8 cellular contexts compared by ENCODE assay signal in the genomic region with DNA sequence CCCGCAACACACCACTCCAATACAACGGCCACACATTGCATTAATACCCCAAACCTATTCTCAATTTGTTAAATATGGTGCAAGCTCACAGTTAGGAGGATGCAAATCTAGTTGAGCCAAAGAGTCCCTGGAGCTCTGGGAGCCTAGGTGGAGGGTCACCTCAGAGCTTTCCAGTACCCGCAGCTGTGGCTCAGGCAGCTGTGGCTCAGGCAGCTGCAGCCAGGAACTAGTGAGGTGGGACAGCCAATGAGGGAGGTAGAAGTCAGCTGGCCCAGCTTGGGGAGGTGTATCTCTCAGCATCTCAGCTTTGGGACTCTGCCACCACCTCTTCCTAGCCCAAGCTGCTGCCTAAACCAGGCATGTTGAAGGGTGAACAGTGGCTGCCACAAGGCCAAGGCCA. TPM values are rescaled to one million over a fixed set of nuclear protein-coding genes. Genes with fewer than 3 reads are reported as not detected.
"Had no signal": no experiment of that assay in that cellular context is flagged by ENCODE, and none has a peak within 500 bp of the region (broad histone marks: within the 10 kb centered on the region; RNA-seq: fewer than 3 reads in every experiment).

No MANE protein-coding gene starts in this region.

- H3K27ac ChIP-seq: HL-60 had no signal

- H3K4me3 ChIP-seq: K562 had no signal

- DNase-seq: IMR-90, KBM-7, KG1 had no signal

- FAIRE-seq: HepG2, HTR-8/SVneo, K562 had no signal

- ATAC-seq: HepG2, K562 had no signal

RNA-seq across cellular contexts. Expression of a gene that starts 36.7 kb away (rescaled TPM):
- total RNA-seq: HT-29 had no signal
- polyA plus RNA-seq: HepG2 had no signal
